9 cellular contexts compared by ENCODE assay signal in the genomic region with DNA sequence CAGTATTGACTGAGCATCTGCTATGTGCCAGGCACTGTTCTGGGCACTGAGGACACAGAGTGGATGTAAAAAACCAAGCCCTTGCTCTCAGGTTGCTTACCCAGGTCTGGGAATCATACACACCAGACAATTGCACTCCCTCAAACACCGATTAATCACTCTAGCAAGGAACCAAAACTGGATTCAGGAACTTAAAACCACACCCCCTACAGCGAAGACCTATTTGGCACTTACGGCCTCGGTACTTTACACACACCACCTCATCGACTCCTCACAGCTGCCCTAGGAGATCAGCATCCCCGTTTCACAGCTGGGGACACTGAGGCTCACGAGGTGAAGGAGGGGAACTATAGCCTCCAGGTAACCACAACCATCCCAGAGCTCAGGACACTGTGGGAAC. TPM values are rescaled to one million over a fixed set of nuclear protein-coding genes. Genes with fewer than 3 reads are reported as not detected.
A peak's percentile ranks its signal among the peaks of the same experiment; 100 is the strongest.
DNase-seq lines count a peak whose midpoint lies in the region; FAIRE-seq and TF ChIP-seq lines count a peak whose summit lies in the region.
"Had no signal": no experiment of that assay in that cellular context is flagged by ENCODE, and none has a peak within 500 bp of the region (broad histone marks: within the 10 kb centered on the region; RNA-seq: fewer than 3 reads in every experiment).

No MANE protein-coding gene starts in this region.

- no peak overlapping the region for H3K4ac ChIP-seq in neuronal stem cell (ENCODE audit: low read length)

- H3K4me3 ChIP-seq in OCI-LY7 (ENCODE audit: low read depth, low read length, poor library complexity, severe bottlenecking) = peak overlapping the region; percentile 76
- H3K4me3 ChIP-seq in neuronal stem cell (ENCODE audit: low read length in 2 of 2) = peak overlapping the region in 1 of 2 donors; percentile 86

- POLR2A ChIA-PET in OCI-LY7 (lab: Charles Lee) = no interaction called here

- H3K9me3 ChIP-seq in OCI-LY7 (ENCODE audit: low read length) (no peaks in the 10 kb centered on the region), neuronal stem cell (replicated peaks in 1 of 2; ENCODE audit: control insufficient read depth in 2 of 2, insufficient read depth in 1 of 2, low read depth in 1 of 2, low read length in 2 of 2) (no peaks in the 10 kb centered on the region)

- no peak overlapping the region for H2BK12ac ChIP-seq in neuronal stem cell (ENCODE audit: low read length)

- DNase-seq in Calu3 = no peak
- DNase-seq in OCI-LY7 (ENCODE audit: low spot score) = no peak
- no peak for DNase-seq in endothelial cell (ENCODE audit: low spot score)
- no peak for DNase-seq in neuronal stem cell (ENCODE audit: low spot score)
- DNase-seq in D721Med (ENCODE audit: insufficient read length, low spot score) = no peak
- DNase-seq in stimulated activated CD8-positive, alpha-beta memory T cell treated with anti-CD3 and anti-CD28 coated beads, Interleukin-4, amount 100 ng/mL, for 48 hours = no peak
- DNase-seq in midbrain (lab: John Stamatoyannopoulos, UW) = no peak
- DNase-seq in DMS153 treated with DMSO at 0.1 percent for 48 hours (lab: John Stamatoyannopoulos, UW; ENCODE audit: unreplicated experiment) = no peak
- DNase-seq: NCI-H345 had no signal

- CTCF ChIA-PET in Calu3 (lab: Charles Lee) (interaction anchor here (0.6 kb wide), 1 partner anchor 1891 kb away, joined by 3 read pairs; no protein-coding TSS in a partner anchor), OCI-LY7 (lab: Charles Lee; ENCODE audit: unreplicated experiment) (interaction anchor here (0.6 to 1.0 kb wide), 2 partner anchors 34 to 74 kb away, joined by 3 read pairs; no protein-coding TSS in a partner anchor)

- H3K79me2 ChIP-seq in OCI-LY7 (ENCODE audit: insufficient read depth, low read depth, low read length) = no peaks in the 10 kb centered on the region; the same call in 1 of the 2 replicates

- no peak overlapping the region for H4K8ac ChIP-seq in neuronal stem cell (ENCODE audit: low read depth, low read length)

- H3K36me3 ChIP-seq in OCI-LY7 (ENCODE audit: insufficient read depth, low read length) (no peaks in the 10 kb centered on the region), neuronal stem cell (replicated peaks in 1 of 2; ENCODE audit: control insufficient read depth in 2 of 2, insufficient read depth in 2 of 2, low read length in 2 of 2) (no peaks in the 10 kb centered on the region)

- no CpG with 5 or more reads among the region's 7 CpGs for WGBS in neuronal stem cell (ENCODE audit: extremely low coverage in 2 of 2, insufficient read length in 2 of 2, insufficient replicate concordance in 1 of 2), 2 donors

- H4K20me1 ChIP-seq in OCI-LY7 (ENCODE audit: insufficient read depth, low read length) = no peaks in the 10 kb centered on the region; the same call in 1 of the 2 replicates

- H3K27ac Mint-ChIP-seq in Calu3 (ENCODE audit: unreplicated experiment) (no peak overlapping the region), endothelial cell (ENCODE audit: unreplicated experiment) (peak overlapping the region; percentile 88)

- no peak overlapping the region for H3K23ac ChIP-seq in neuronal stem cell (ENCODE audit: low read depth, low read length, poor library complexity)

- TF ChIP-seq CTCF in Calu3 (IDR thresholded peaks at IDR 0.05; ENCODE audit: unreplicated experiment) = no peak
- no peak for TF ChIP-seq CTCF in OCI-LY7 (conservative IDR thresholded peaks at IDR 0.05; ENCODE audit: low read length)
- TF ChIP-seq CTCF in endothelial cell (IDR thresholded peaks at IDR 0.05; ENCODE audit: unreplicated experiment) = no peak
- TF ChIP-seq CTCF in D721Med (IDR thresholded peaks at IDR 0.05; ENCODE audit: insufficient read depth, missing control alignments) = no peak

- H2AFZ ChIP-seq in OCI-LY7 (ENCODE audit: low read length) = no peak overlapping the region
- H2AFZ ChIP-seq in neuronal stem cell (ENCODE audit: low read length) = no peak overlapping the region

- no peak for FAIRE-seq in D721Med (lab: Jason Lieb, UNC)

- H3K27me3 ChIP-seq in neuronal stem cell (ENCODE audit: control insufficient read depth in 3 of 3, insufficient read depth in 3 of 3, low read depth in 1 of 3, low read length in 3 of 3) = peaks cover 0 to 10% (median 10%) of the 10 kb centered on the region in 3 experiments

- peaks cover 38% of the 10 kb centered on the region for H3K4me1 ChIP-seq in OCI-LY7 (ENCODE audit: insufficient read depth, low read length, poor library complexity, severe bottlenecking)
- H3K4me1 ChIP-seq in neuronal stem cell (ENCODE audit: control insufficient read depth in 2 of 2, insufficient read depth in 1 of 2, low read depth in 1 of 2, low read length in 2 of 2) = peaks cover 10 to 14% of the 10 kb centered on the region in 2 donors

- no peak overlapping the region for H2BK120ac ChIP-seq in neuronal stem cell (ENCODE audit: low read depth, low read length)

- peak overlapping the region; percentile 85 for H3K4me3 Mint-ChIP-seq in Calu3 (ENCODE audit: low read depth, unreplicated experiment)
- H3K4me3 Mint-ChIP-seq in endothelial cell (ENCODE audit: unreplicated experiment) = peak overlapping the region; percentile 98

- intact Hi-C loops in Calu3 (cut with micrococcal nuclease; ENCODE audit: unreplicated experiment) (loop anchor here (1.0 kb wide), 1 partner anchor 25 kb away; no protein-coding TSS in a partner anchor), OCI-LY7 (cut with micrococcal nuclease; ENCODE audit: unreplicated experiment) (no loop called here)

- no peak overlapping the region for H2BK15ac ChIP-seq in neuronal stem cell (ENCODE audit: low read length)

- no peaks in the 10 kb centered on the region for H3K9me2 ChIP-seq in OCI-LY7 (ENCODE audit: insufficient read depth, low read length)

- no peak overlapping the region for H3K9ac ChIP-seq in neuronal stem cell (ENCODE audit: low read depth, low read length, poor library complexity)

- H3K27ac ChIP-seq in OCI-LY7 (ENCODE audit: low read depth, low read length, poor library complexity, severe bottlenecking) = no peak overlapping the region
- H3K27ac ChIP-seq in neuronal stem cell (replicated peaks; ENCODE audit: low read length) = no peak overlapping the region

- H2AK5ac ChIP-seq in neuronal stem cell (ENCODE audit: low read depth, low read length) = no peak overlapping the region

- H3K27me3 Mint-ChIP-seq in Calu3 (ENCODE audit: unreplicated experiment) (peaks cover 13% of the 10 kb centered on the region), endothelial cell (ENCODE audit: unreplicated experiment) (peaks cover 13% of the 10 kb centered on the region)

- peaks cover 26% of the 10 kb centered on the region for H3K4me1 Mint-ChIP-seq in Calu3 (ENCODE audit: low read depth, unreplicated experiment)
- H3K4me1 Mint-ChIP-seq in endothelial cell (ENCODE audit: unreplicated experiment) = peaks cover 54% of the 10 kb centered on the region

- H3K4me2 ChIP-seq in OCI-LY7 (ENCODE audit: low read length) (peak overlapping the region; percentile 89), neuronal stem cell (ENCODE audit: insufficient read depth, low read length, poor library complexity, severe bottlenecking) (peak overlapping the region; percentile 83)

- H2BK5ac ChIP-seq in neuronal stem cell (ENCODE audit: low read length) = no peak overlapping the region

- peaks cover 24% of the 10 kb centered on the region for H3K36me3 Mint-ChIP-seq in Calu3 (ENCODE audit: insufficient read depth, unreplicated experiment)
- H3K36me3 Mint-ChIP-seq in endothelial cell (ENCODE audit: low read depth, unreplicated experiment) = peaks cover 22% of the 10 kb centered on the region

- H3K14ac ChIP-seq in neuronal stem cell (ENCODE audit: low read length) = no peak overlapping the region

- H3K9me3 Mint-ChIP-seq in Calu3 (ENCODE audit: low read depth, unreplicated experiment) (no peaks in the 10 kb centered on the region), endothelial cell (ENCODE audit: unreplicated experiment) (no peaks in the 10 kb centered on the region)

- no peak overlapping the region for H4K91ac ChIP-seq in neuronal stem cell (ENCODE audit: low read depth, low read length, poor library complexity)

- BruUV-seq in Calu3 (replicated peaks; lab: Mats Ljungman, UMichigan) (no TSS peak), OCI-LY7 (replicated peaks; lab: Mats Ljungman, UMichigan) (no TSS peak)

- no peak overlapping the region for H3K18ac ChIP-seq in neuronal stem cell (ENCODE audit: low read length)

- H3K79me1 ChIP-seq in neuronal stem cell (ENCODE audit: low read depth, low read length) = peaks cover 5% of the 10 kb centered on the region

RNA-seq across cellular contexts. Expression of gene GLTP, which starts 1.6 kb away (rescaled TPM):
- total RNA-seq in Calu3 (2022) (25.7 and 27.7 TPM in 2 replicates), OCI-LY7 (2022) (27.1 and 27.3 TPM in 2 replicates), endothelial cell (ENCODE audit: unreplicated experiment) (51.2 TPM)
- 18.6 and 24.0 TPM in 2 replicates for total RNA-seq in OCI-LY7 (2014; rRNA removed; shearing (Covaris generic))
- 23.7 TPM for polyA plus RNA-seq in neuronal stem cell (2013, experiment 1 of 2)
- polyA plus RNA-seq in neuronal stem cell (2013, experiment 2 of 2) = 24.7 TPM

RNA-seq across cellular contexts. Expression of gene TCHP, which starts 21.3 kb away (rescaled TPM):
- total RNA-seq in Calu3 (2022) = 28.0 and 28.8 TPM in 2 replicates
- total RNA-seq in OCI-LY7 (2014; rRNA removed; shearing (Covaris generic)) = 13.3 and 15.0 TPM in 2 replicates
- total RNA-seq in OCI-LY7 (2022) = 28.2 and 29.8 TPM in 2 replicates
- 20.8 TPM for total RNA-seq in endothelial cell (ENCODE audit: unreplicated experiment)
- 17.3 TPM for polyA plus RNA-seq in neuronal stem cell (2013, experiment 1 of 2)
- 17.6 TPM for polyA plus RNA-seq in neuronal stem cell (2013, experiment 2 of 2)

RNA-seq across cellular contexts. Expression of gene TRPV4, which starts 45.6 kb away (rescaled TPM):
- 13.0 and 25.3 TPM in 2 replicates for total RNA-seq in Calu3 (2022)
- total RNA-seq in OCI-LY7 (2014; rRNA removed; shearing (Covaris generic)) = 2.1 TPM in 1 of 2 replicates, not detected in the other
- total RNA-seq in OCI-LY7 (2022) = not detected in 2 replicates
- total RNA-seq in endothelial cell (ENCODE audit: unreplicated experiment) = 7.0 TPM
- polyA plus RNA-seq in neuronal stem cell (2013, experiment 1 of 2) = 3.5 TPM
- 3.6 TPM for polyA plus RNA-seq in neuronal stem cell (2013, experiment 2 of 2)
